Comparison of ENCODE assay signal across 14 cellular contexts in genomic region chr12:62794218-62794583, GRCh38.
DNase-seq lines count a peak whose midpoint lies in the region; FAIRE-seq and TF ChIP-seq lines count a peak whose summit lies in the region.
"Had no signal": no experiment of that assay in that cellular context is flagged by ENCODE, and none has a peak within 500 bp of the region (broad histone marks: within the 10 kb centered on the region; RNA-seq: fewer than 3 reads in every experiment).

No MANE protein-coding gene starts in this region.

- H3K9ac ChIP-seq in astrocyte (ENCODE audit: low read length) (no peak overlapping the region), mesenchymal stem cell (ENCODE audit: low read length) (peak overlapping the region; percentile 72)
- H3K9ac ChIP-seq: parathyroid adenoma had no signal

- no peaks in the 10 kb centered on the region for H3K4me1 Mint-ChIP-seq in activated naive CD4-positive, alpha-beta T cell treated with anti-CD3 and anti-CD28 coated beads, Interleukin-2, amount 50 U/mL, for 24 hours
- H3K4me1 Mint-ChIP-seq in astrocyte (ENCODE audit: low read depth, unreplicated experiment), result peaks cover 2% of the 10 kb centered on the region
- H3K4me1 Mint-ChIP-seq in CD8-positive, alpha-beta memory T cell, result no peaks in the 10 kb centered on the region

- H2AFZ ChIP-seq in astrocyte (ENCODE audit: low read depth, low read length) (peak overlapping the region; percentile 37), mesenchymal stem cell (ENCODE audit: low read depth, low read length) (no peak overlapping the region)
- H2AFZ ChIP-seq: parathyroid adenoma had no signal

- H3K9me3 ChIP-seq in astrocyte (ENCODE audit: insufficient read depth, low read depth, low read length), result no peaks in the 10 kb centered on the region
- H3K9me3 ChIP-seq in mesenchymal stem cell (ENCODE audit: control insufficient read depth, low read length), result no peaks in the 10 kb centered on the region
- no peaks in the 10 kb centered on the region for H3K9me3 ChIP-seq in CD8-positive, alpha-beta memory T cell (ENCODE audit: low read length)
- H3K9me3 ChIP-seq: mucosa of descending colon had no signal

- TF ChIP-seq CTCF in astrocyte (IDR thresholded peaks at IDR 0.05; ENCODE audit: insufficient read depth, low read depth, low read length) (no peak), GM10266 (IDR thresholded peaks at IDR 0.05; ENCODE audit: control insufficient read depth, insufficient read depth, low read depth, missing control alignments) (no peak)

- H3K27me3 Mint-ChIP-seq in activated naive CD4-positive, alpha-beta T cell treated with anti-CD3 and anti-CD28 coated beads, Interleukin-2, amount 50 U/mL, for 24 hours, result no peaks in the 10 kb centered on the region
- H3K27me3 Mint-ChIP-seq in astrocyte (ENCODE audit: low read depth, unreplicated experiment), result no peaks in the 10 kb centered on the region
- peaks cover 2 to 13% of the 10 kb centered on the region in 2 donors for H3K27me3 Mint-ChIP-seq in CD8-positive, alpha-beta memory T cell

- no peak overlapping the region for H4K91ac ChIP-seq in mesenchymal stem cell (ENCODE audit: low read length)

- no peaks in the 10 kb centered on the region for H3K27me3 ChIP-seq in astrocyte (ENCODE audit: insufficient read depth, low read length)
- H3K27me3 ChIP-seq in mesenchymal stem cell (ENCODE audit: control insufficient read depth in 1 of 2, insufficient read depth in 1 of 2, low read length in 2 of 2), result no peaks in the 10 kb centered on the region
- H3K27me3 ChIP-seq in CD8-positive, alpha-beta memory T cell (ENCODE audit: insufficient read depth, low read length, poor library complexity, severe bottlenecking), result no peaks in the 10 kb centered on the region

- CTCF ChIA-PET in CD8-positive, alpha-beta memory T cell (lab: Charles Lee), result interaction anchor here (0.7 to 2.8 kb wide), 20 partner anchors 9 to 361 kb away, joined by 3 to 37 read pairs (median 4); partner anchors contain the start of gene MON2

- H3K36me3 ChIP-seq in astrocyte (ENCODE audit: insufficient read depth, low read length), result no peaks in the 10 kb centered on the region
- H3K36me3 ChIP-seq in mesenchymal stem cell (ENCODE audit: control insufficient read depth in 1 of 2, insufficient read depth in 2 of 2, low read depth in 1 of 2, low read length in 2 of 2), result no peaks in the 10 kb centered on the region
- no peaks in the 10 kb centered on the region for H3K36me3 ChIP-seq in CD8-positive, alpha-beta memory T cell (ENCODE audit: insufficient read depth, low read length)

- H2BK15ac ChIP-seq in mesenchymal stem cell (ENCODE audit: low read depth, poor library complexity, severe bottlenecking), result no peak overlapping the region

- no peak overlapping the region for H3K23ac ChIP-seq in mesenchymal stem cell (ENCODE audit: low read length in 2 of 2)

- no peak overlapping the region for H3K4me3 Mint-ChIP-seq in activated naive CD4-positive, alpha-beta T cell treated with anti-CD3 and anti-CD28 coated beads, Interleukin-2, amount 50 U/mL, for 24 hours
- H3K4me3 Mint-ChIP-seq in astrocyte (ENCODE audit: unreplicated experiment), result no peak overlapping the region
- H3K4me3 Mint-ChIP-seq in CD8-positive, alpha-beta memory T cell, result no peak overlapping the region
- H3K4me3 Mint-ChIP-seq: activated CD4-positive, alpha-beta T cell treated with anti-CD3 and anti-CD28 coated beads for 36 hours; CD4-positive, CD25-positive, alpha-beta regulatory T cell had no signal

- no peak for FAIRE-seq in astrocyte (lab: Jason Lieb, UNC)
- FAIRE-seq: bronchial epithelial cell had no signal

- H4K20me1 ChIP-seq in astrocyte (ENCODE audit: insufficient read depth, low read length), result no peaks in the 10 kb centered on the region

- no peak overlapping the region for H2BK5ac ChIP-seq in mesenchymal stem cell (ENCODE audit: low read depth, low read length, poor library complexity, severe bottlenecking)

- peak overlapping the region; percentile 32 for H3K27ac Mint-ChIP-seq in activated naive CD4-positive, alpha-beta T cell treated with anti-CD3 and anti-CD28 coated beads, Interleukin-2, amount 50 U/mL, for 24 hours
- no peak overlapping the region for H3K27ac Mint-ChIP-seq in astrocyte (ENCODE audit: unreplicated experiment)
- no peak overlapping the region for H3K27ac Mint-ChIP-seq in CD8-positive, alpha-beta memory T cell
- H3K27ac Mint-ChIP-seq: activated CD4-positive, alpha-beta T cell treated with anti-CD3 and anti-CD28 coated beads for 36 hours; activated naive CD4-positive, alpha-beta T cell treated with anti-CD3 and anti-CD28 coated beads, Interleukin-2, amount 50 U/mL, for 72 hours; CD4-positive, CD25-positive, alpha-beta regulatory T cell had no signal

- H3K4me1 ChIP-seq in astrocyte (ENCODE audit: insufficient read depth, low read length) (peaks cover 15% of the 10 kb centered on the region), mesenchymal stem cell (ENCODE audit: control insufficient read depth, insufficient read depth, low read depth, low read length) (peaks cover 3% of the 10 kb centered on the region)
- no peaks in the 10 kb centered on the region for H3K4me1 ChIP-seq in CD8-positive, alpha-beta memory T cell (ENCODE audit: insufficient read depth, low read length)

- H3K14ac ChIP-seq in mesenchymal stem cell (ENCODE audit: low read length in 2 of 2), result no peak overlapping the region

- no peak overlapping the region for H2BK120ac ChIP-seq in mesenchymal stem cell (ENCODE audit: low read depth, low read length)

- no peak overlapping the region for H3K4ac ChIP-seq in mesenchymal stem cell (ENCODE audit: low read depth in 1 of 2, low read length in 2 of 2)

- peaks cover 7% of the 10 kb centered on the region for H3K79me1 ChIP-seq in mesenchymal stem cell (replicated peaks; ENCODE audit: low read length, poor library complexity, severe bottlenecking)

- H3K79me2 ChIP-seq in astrocyte (ENCODE audit: insufficient read depth, low read length), result no peaks in the 10 kb centered on the region

- no peak overlapping the region for H3K18ac ChIP-seq in mesenchymal stem cell (ENCODE audit: low read depth in 1 of 2, low read length in 2 of 2)

- H2BK12ac ChIP-seq in mesenchymal stem cell (ENCODE audit: low read length in 2 of 2), result no peak overlapping the region

- WGBS in mesenchymal stem cell, result 57% methylated on average over 1 of the region's 1 CpG

- H4K8ac ChIP-seq in mesenchymal stem cell (ENCODE audit: low read length), result no peak overlapping the region

- POLR2A ChIA-PET in CD8-positive, alpha-beta memory T cell (lab: Charles Lee), result interaction anchor here (1.6 kb wide), 1 partner anchor 192 kb away, joined by 4 read pairs; no protein-coding TSS in a partner anchor

- no peaks in the 10 kb centered on the region for H3K9me3 Mint-ChIP-seq in activated naive CD4-positive, alpha-beta T cell treated with anti-CD3 and anti-CD28 coated beads, Interleukin-2, amount 50 U/mL, for 24 hours
- no peaks in the 10 kb centered on the region for H3K9me3 Mint-ChIP-seq in astrocyte (ENCODE audit: unreplicated experiment)
- H3K9me3 Mint-ChIP-seq in CD8-positive, alpha-beta memory T cell, result no peaks in the 10 kb centered on the region
- H3K9me3 Mint-ChIP-seq: activated naive CD4-positive, alpha-beta T cell treated with anti-CD3 and anti-CD28 coated beads, Interleukin-2, amount 50 U/mL, for 72 hours; CD4-positive, CD25-positive, alpha-beta regulatory T cell had no signal

- H3K4me2 ChIP-seq in astrocyte (ENCODE audit: low read length) (no peak overlapping the region), mesenchymal stem cell (ENCODE audit: low read length, poor library complexity, severe bottlenecking) (no peak overlapping the region)

- no peak overlapping the region for H3K27ac ChIP-seq in astrocyte (ENCODE audit: low read depth, low read length)
- no peak overlapping the region for H3K27ac ChIP-seq in mesenchymal stem cell (ENCODE audit: low read length, poor library complexity, severe bottlenecking)
- H3K27ac ChIP-seq in CD8-positive, alpha-beta memory T cell (ENCODE audit: low read depth, low read length), result no peak overlapping the region
- H3K27ac ChIP-seq: parathyroid adenoma had no signal

- no peak overlapping the region for H2AK5ac ChIP-seq in mesenchymal stem cell (ENCODE audit: low read length, severe bottlenecking)

- no peak overlapping the region for H3K4me3 ChIP-seq in astrocyte (ENCODE audit: insufficient read depth, low read depth, low read length)
- no peak overlapping the region for H3K4me3 ChIP-seq in mesenchymal stem cell (ENCODE audit: insufficient read depth in 1 of 2, low read depth in 1 of 2, low read length in 2 of 2)
- no peak overlapping the region for H3K4me3 ChIP-seq in CD8-positive, alpha-beta memory T cell (ENCODE audit: low read length)
- H3K4me3 ChIP-seq: mucosa of descending colon had no signal

- DNase-seq in activated naive CD4-positive, alpha-beta T cell treated with Interleukin-2 at 50 U/mL for 16 hours, result no peak
- DNase-seq in astrocyte (ENCODE audit: low read depth) (no peak), mesenchymal stem cell (no peak), Kasumi-1 (lab: John Stamatoyannopoulos, UW) (no peak), GM10266 (ENCODE audit: extremely low spot score) (no peak)
- no peak for DNase-seq in CD8-positive, alpha-beta memory T cell
- no peak for DNase-seq in stimulated activated naive CD4-positive, alpha-beta T cell (lab: John Stamatoyannopoulos, UW)

- no peaks in the 10 kb centered on the region for H3K36me3 Mint-ChIP-seq in activated naive CD4-positive, alpha-beta T cell treated with anti-CD3 and anti-CD28 coated beads, Interleukin-2, amount 50 U/mL, for 24 hours
- peaks cover 1% of the 10 kb centered on the region for H3K36me3 Mint-ChIP-seq in astrocyte (ENCODE audit: low read depth, unreplicated experiment)
- no peaks in the 10 kb centered on the region for H3K36me3 Mint-ChIP-seq in CD8-positive, alpha-beta memory T cell
- H3K36me3 Mint-ChIP-seq: activated naive CD4-positive, alpha-beta T cell treated with anti-CD3 and anti-CD28 coated beads, Interleukin-2, amount 50 U/mL, for 72 hours; CD4-positive, CD25-positive, alpha-beta regulatory T cell had no signal
